16 cellular contexts compared by ENCODE assay signal in genomic region chr1:100581096-100581705, GRCh38. TPM values are rescaled to one million over a fixed set of nuclear protein-coding genes. Genes with fewer than 3 reads are reported as not detected.
DNase-seq lines count a peak whose midpoint lies in the region; ATAC-seq lines count a peak whose summit lies in the region.
"Had no signal": no experiment of that assay in that cellular context is flagged by ENCODE, and none has a peak within 500 bp of the region (broad histone marks: within the 10 kb centered on the region; RNA-seq: fewer than 3 reads in every experiment).

No MANE protein-coding gene starts in this region.

- ATAC-seq in GM19324 (IDR thresholded peaks at IDR 0.05; ENCODE audit: low FRiP score, unreplicated experiment) (peak; percentile 64), GM21723 (IDR thresholded peaks at IDR 0.05; ENCODE audit: unreplicated experiment) (no peak), HG03159 (IDR thresholded peaks at IDR 0.05; ENCODE audit: unreplicated experiment) (no peak), Right ventricle myocardium superior (ENCODE audit: poor library complexity) (no peak)
- peak; percentile 56 for ATAC-seq in effector memory CD8-positive, alpha-beta T cell (replicated peaks)
- ATAC-seq: body of pancreas, gastrocnemius medialis had no signal

- H3K4me1 Mint-ChIP-seq in effector memory CD8-positive, alpha-beta T cell (ENCODE audit: low read depth in 2 of 2) = peaks cover 3 to 13% of the 10 kb centered on the region in 2 donors

- peak; percentile 3 for DNase-seq in NK-92 treated with Interleukin-12 subunit alpha and Interleukin-12 subunit beta, amount 100 ng/mL, for 24 hours (lab: John Stamatoyannopoulos, UW)
- no peak for DNase-seq in NK-92 (lab: John Stamatoyannopoulos, UW; ENCODE audit: unreplicated experiment)
- DNase-seq in Jurkat, Clone E6-1 (ENCODE audit: low read depth, low spot score) = peak; percentile 45
- no peak for DNase-seq in effector memory CD8-positive, alpha-beta T cell
- no peak for DNase-seq in Right ventricle myocardium superior
- DNase-seq: body of pancreas, gastrocnemius medialis, mesendoderm, NCI-H2107 had no signal

- H3K9me3 Mint-ChIP-seq in effector memory CD8-positive, alpha-beta T cell = no peaks in the 10 kb centered on the region
- H3K9me3 Mint-ChIP-seq: CD8-positive, alpha-beta memory T cell had no signal

- H3K4me3 ChIP-seq in Jurkat, Clone E6-1 (ENCODE audit: low read length) = no peak overlapping the region
- H3K4me3 ChIP-seq: body of pancreas, gastrocnemius medialis, SK-N-MC had no signal

- intact Hi-C loops in Right ventricle myocardium superior (cut with DNase I) = no loop called here

- no peaks in the 10 kb centered on the region for H3K36me3 Mint-ChIP-seq in effector memory CD8-positive, alpha-beta T cell (ENCODE audit: insufficient read depth)
- H3K36me3 Mint-ChIP-seq: CD8-positive, alpha-beta memory T cell had no signal

- H3K27ac Mint-ChIP-seq in effector memory CD8-positive, alpha-beta T cell = peak overlapping the region in 1 of 2 donors; percentile 32
- H3K27ac Mint-ChIP-seq: activated T-helper 1 cell treated with anti-CD3 and anti-CD28 coated beads, Interleukin-12 subunit alpha, Interleukin-12 subunit beta, Interleukin-2, Interleukin-4 antibody, amounts not matched to agents 30 ng/mL and 10 ng/mL and 1 ng/mL, durations not matched to agents 14 hours and 24 hours and 36 hours had no signal

- H3K27me3 Mint-ChIP-seq in effector memory CD8-positive, alpha-beta T cell = no peaks in the 10 kb centered on the region
- H3K27me3 Mint-ChIP-seq: CD8-positive, alpha-beta memory T cell had no signal

- H3K4me3 Mint-ChIP-seq in effector memory CD8-positive, alpha-beta T cell = no peak overlapping the region
- H3K4me3 Mint-ChIP-seq: activated T-helper 1 cell treated with anti-CD3 and anti-CD28 coated beads, Interleukin-12 subunit alpha, Interleukin-12 subunit beta, Interleukin-2, Interleukin-4 antibody, amounts not matched to agents 30 ng/mL and 10 ng/mL and 1 ng/mL, durations not matched to agents 14 hours and 24 hours and 36 hours; CD8-positive, alpha-beta memory T cell had no signal

RNA-seq across cellular contexts. Expression of gene GPR88, which starts 43.3 kb away (rescaled TPM):
- polyA plus RNA-seq in Jurkat, Clone E6-1 (2012; ENCODE audit: insufficient read depth, insufficient read length) = not detected
- not detected for total RNA-seq in Right ventricle myocardium superior
- total RNA-seq: M059J had no signal
- polyA plus RNA-seq: CD8-positive, alpha-beta memory T cell had no signal

Comparison
In these comparisons a context has a peak if more than half of its experiments do, and no peak if none do; other contexts are left out.
1. DNase-seq: peak in NK-92 treated with Interleukin-12 subunit alpha and Interleukin-12 subunit beta, amount 100 ng/mL, for 24 hours (single experiment) and Jurkat, Clone E6-1 (single experiment); none in NK-92 (single experiment), effector memory CD8-positive, alpha-beta T cell (0 of 3) and Right ventricle myocardium superior (single experiment).
2. ATAC-seq: peak in GM19324 (single experiment) and effector memory CD8-positive, alpha-beta T cell (single experiment); none in GM21723 (single experiment), HG03159 (single experiment) and Right ventricle myocardium superior (single experiment).